ENCODE assay signal across 2 cellular contexts in the genomic region with DNA sequence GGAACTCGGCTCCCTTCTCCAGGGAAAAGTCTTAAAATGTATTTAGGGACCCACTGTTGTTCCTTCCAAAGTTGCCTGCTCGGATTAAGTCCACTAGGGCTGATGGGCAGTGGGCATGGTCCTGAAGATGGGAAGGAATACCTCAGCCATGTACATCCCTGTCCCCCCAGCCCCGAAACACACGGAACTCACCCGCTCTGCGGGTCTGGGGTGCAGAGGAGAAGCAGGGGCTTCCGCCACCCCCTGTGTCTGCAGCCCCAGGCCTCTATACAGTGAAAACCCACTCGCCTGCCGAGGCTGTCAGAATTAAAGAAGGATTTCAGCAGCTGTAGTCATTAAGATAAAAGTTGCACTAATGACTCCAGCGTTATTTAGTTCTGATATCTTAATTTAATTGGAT.
TF ChIP-seq lines count a peak whose summit lies in the region.

No MANE protein-coding gene starts in this region.

TF ChIP-seq in SK-N-SH, 30 proteins besides CTCF, POLR2A, EP300 and RAD21 (continued from another document):
- TF ChIP-seq, protein P1, sequence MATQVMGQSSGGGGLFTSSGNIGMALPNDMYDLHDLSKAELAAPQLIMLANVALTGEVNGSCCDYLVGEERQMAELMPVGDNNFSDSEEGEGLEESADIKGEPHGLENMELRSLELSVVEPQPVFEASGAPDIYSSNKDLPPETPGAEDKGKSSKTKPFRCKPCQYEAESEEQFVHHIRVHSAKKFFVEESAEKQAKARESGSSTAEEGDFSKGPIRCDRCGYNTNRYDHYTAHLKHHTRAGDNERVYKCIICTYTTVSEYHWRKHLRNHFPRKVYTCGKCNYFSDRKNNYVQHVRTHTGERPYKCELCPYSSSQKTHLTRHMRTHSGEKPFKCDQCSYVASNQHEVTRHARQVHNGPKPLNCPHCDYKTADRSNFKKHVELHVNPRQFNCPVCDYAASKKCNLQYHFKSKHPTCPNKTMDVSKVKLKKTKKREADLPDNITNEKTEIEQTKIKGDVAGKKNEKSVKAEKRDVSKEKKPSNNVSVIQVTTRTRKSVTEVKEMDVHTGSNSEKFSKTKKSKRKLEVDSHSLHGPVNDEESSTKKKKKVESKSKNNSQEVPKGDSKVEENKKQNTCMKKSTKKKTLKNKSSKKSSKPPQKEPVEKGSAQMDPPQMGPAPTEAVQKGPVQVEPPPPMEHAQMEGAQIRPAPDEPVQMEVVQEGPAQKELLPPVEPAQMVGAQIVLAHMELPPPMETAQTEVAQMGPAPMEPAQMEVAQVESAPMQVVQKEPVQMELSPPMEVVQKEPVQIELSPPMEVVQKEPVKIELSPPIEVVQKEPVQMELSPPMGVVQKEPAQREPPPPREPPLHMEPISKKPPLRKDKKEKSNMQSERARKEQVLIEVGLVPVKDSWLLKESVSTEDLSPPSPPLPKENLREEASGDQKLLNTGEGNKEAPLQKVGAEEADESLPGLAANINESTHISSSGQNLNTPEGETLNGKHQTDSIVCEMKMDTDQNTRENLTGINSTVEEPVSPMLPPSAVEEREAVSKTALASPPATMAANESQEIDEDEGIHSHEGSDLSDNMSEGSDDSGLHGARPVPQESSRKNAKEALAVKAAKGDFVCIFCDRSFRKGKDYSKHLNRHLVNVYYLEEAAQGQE (IDR thresholded peaks at IDR 0.05; ENCODE audit: low read depth, low read length): no peak
- TF ChIP-seq, protein P2, sequence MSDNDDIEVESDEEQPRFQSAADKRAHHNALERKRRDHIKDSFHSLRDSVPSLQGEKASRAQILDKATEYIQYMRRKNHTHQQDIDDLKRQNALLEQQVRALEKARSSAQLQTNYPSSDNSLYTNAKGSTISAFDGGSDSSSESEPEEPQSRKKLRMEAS (IDR thresholded peaks at IDR 0.05; ENCODE audit: low read depth): no peak
- TF ChIP-seq YY1 (IDR thresholded peaks at IDR 0.05; ENCODE audit: low read depth) (no peak), MEF2A (IDR thresholded peaks at IDR 0.05; ENCODE audit: borderline replicate concordance, low read depth) (no peak), SIN3A (IDR thresholded peaks at IDR 0.05; ENCODE audit: borderline replicate concordance, low read depth, low read length) (no peak), MXI1 (IDR thresholded peaks at IDR 0.05; ENCODE audit: low read depth, low read length) (no peak), TEAD4 (IDR thresholded peaks at IDR 0.05; ENCODE audit: borderline replicate concordance, insufficient read depth) (no peak)
- TF ChIP-seq, protein P3, sequence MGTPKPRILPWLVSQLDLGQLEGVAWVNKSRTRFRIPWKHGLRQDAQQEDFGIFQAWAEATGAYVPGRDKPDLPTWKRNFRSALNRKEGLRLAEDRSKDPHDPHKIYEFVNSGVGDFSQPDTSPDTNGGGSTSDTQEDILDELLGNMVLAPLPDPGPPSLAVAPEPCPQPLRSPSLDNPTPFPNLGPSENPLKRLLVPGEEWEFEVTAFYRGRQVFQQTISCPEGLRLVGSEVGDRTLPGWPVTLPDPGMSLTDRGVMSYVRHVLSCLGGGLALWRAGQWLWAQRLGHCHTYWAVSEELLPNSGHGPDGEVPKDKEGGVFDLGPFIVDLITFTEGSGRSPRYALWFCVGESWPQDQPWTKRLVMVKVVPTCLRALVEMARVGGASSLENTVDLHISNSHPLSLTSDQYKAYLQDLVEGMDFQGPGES (IDR thresholded peaks at IDR 0.05; ENCODE audit: low read depth, low read length): no peak
- TF ChIP-seq, protein P4, sequence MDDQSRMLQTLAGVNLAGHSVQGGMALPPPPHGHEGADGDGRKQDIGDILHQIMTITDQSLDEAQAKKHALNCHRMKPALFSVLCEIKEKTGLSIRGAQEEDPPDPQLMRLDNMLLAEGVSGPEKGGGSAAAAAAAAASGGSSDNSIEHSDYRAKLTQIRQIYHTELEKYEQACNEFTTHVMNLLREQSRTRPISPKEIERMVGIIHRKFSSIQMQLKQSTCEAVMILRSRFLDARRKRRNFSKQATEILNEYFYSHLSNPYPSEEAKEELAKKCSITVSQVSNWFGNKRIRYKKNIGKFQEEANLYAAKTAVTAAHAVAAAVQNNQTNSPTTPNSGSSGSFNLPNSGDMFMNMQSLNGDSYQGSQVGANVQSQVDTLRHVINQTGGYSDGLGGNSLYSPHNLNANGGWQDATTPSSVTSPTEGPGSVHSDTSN (IDR thresholded peaks at IDR 0.05): no peak

TF ChIP-seq in SK-N-SH treated with all-trans-retinoic acid at 6 μM for 48 hours, 23 proteins besides CTCF, POLR2A, EP300 and RAD21 (continued from another document):
- TF ChIP-seq, protein P5, sequence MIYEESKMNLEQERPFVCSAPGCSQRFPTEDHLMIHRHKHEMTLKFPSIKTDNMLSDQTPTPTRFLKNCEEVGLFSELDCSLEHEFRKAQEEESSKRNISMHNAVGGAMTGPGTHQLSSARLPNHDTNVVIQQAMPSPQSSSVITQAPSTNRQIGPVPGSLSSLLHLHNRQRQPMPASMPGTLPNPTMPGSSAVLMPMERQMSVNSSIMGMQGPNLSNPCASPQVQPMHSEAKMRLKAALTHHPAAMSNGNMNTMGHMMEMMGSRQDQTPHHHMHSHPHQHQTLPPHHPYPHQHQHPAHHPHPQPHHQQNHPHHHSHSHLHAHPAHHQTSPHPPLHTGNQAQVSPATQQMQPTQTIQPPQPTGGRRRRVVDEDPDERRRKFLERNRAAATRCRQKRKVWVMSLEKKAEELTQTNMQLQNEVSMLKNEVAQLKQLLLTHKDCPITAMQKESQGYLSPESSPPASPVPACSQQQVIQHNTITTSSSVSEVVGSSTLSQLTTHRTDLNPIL (CRISPR knock-in tag; IDR thresholded peaks at IDR 0.05; ENCODE audit: low read depth): no peak
- TF ChIP-seq ZNF70 (CRISPR knock-in tag; IDR thresholded peaks at IDR 0.05) (no peak), ZFP30 (CRISPR knock-in tag; IDR thresholded peaks at IDR 0.05) (no peak), TOX (CRISPR knock-in tag; IDR thresholded peaks at IDR 0.05; ENCODE audit: borderline replicate concordance) (no peak), ESRRG (CRISPR knock-in tag; IDR thresholded peaks at IDR 0.05) (no peak), BACH2 (CRISPR knock-in tag; IDR thresholded peaks at IDR 0.05; ENCODE audit: borderline replicate concordance) (no peak), SNAI2 (CRISPR knock-in tag; IDR thresholded peaks at IDR 0.05) (no peak), ZNF565 (CRISPR knock-in tag; conservative IDR thresholded peaks at IDR 0.05; ENCODE audit: low read depth) (no peak)
